ENCODE assay signal across 9 cellular contexts in genomic region chr2:218780851-218781690, GRCh38. TPM values are rescaled to one million over a fixed set of nuclear protein-coding genes. Genes with fewer than 3 reads are reported as not detected.
DNase-seq lines count a peak whose midpoint lies in the region; ATAC-seq and TF ChIP-seq lines count a peak whose summit lies in the region.
"Had no signal": no experiment of that assay in that cellular context is flagged by ENCODE, and none has a peak within 500 bp of the region (broad histone marks: within the 10 kb centered on the region; RNA-seq: fewer than 3 reads in every experiment).

No MANE protein-coding gene starts in this region.

- TF ChIP-seq CTCF in lower lobe of right lung (IDR thresholded peaks at IDR 0.05), result no peak

- no peaks in the 10 kb centered on the region for H3K36me3 ChIP-seq in lower lobe of right lung

- ATAC-seq in lower lobe of right lung, result peak; percentile 12 to 34
- ATAC-seq in HG02763 (IDR thresholded peaks at IDR 0.05; ENCODE audit: unreplicated experiment), result no peak
- no peak for ATAC-seq in HG03469 (IDR thresholded peaks at IDR 0.05; ENCODE audit: unreplicated experiment)

- H3K27me3 ChIP-seq in lower lobe of right lung (ENCODE audit: low read depth), result no peaks in the 10 kb centered on the region

- peak overlapping the region; percentile 10 for H3K27ac ChIP-seq in cingulate gyrus (ENCODE audit: low read depth, low read length)
- H3K27ac ChIP-seq in lower lobe of right lung, result peak overlapping the region; percentile 91

- peaks cover 6% of the 10 kb centered on the region for H3K9me3 ChIP-seq in lower lobe of right lung

- DNase-seq in NCI-H146 treated with DMSO at 0.1 percent for 48 hours (lab: John Stamatoyannopoulos, UW; ENCODE audit: unreplicated experiment) (peak; percentile 6), lower lobe of right lung (no peak), superior temporal gyrus (ENCODE audit: extremely low spot score) (peak; percentile 42)
- no peak for DNase-seq in activated effector memory CD4-positive, alpha-beta T cell treated with anti-CD3 and anti-CD28 coated beads, Interleukin-2, amount 50 U/mL, for 16 hours
- DNase-seq: activated gamma-delta T cell, NCI-H524 treated with DMSO at 0.1 percent for 48 hours had no signal

- H3K4me1 ChIP-seq in lower lobe of right lung, result peaks cover 7% of the 10 kb centered on the region

- intact Hi-C loops in lower lobe of right lung (cut with DNase I), result no loop called here

- H3K4me3 ChIP-seq in lower lobe of right lung, result peak overlapping the region; percentile 75

RNA-seq across cellular contexts. Expression of gene CYP27A1, which starts 0.9 kb away (rescaled TPM):
- total RNA-seq in lower lobe of right lung, result 273 TPM

RNA-seq across cellular contexts. Expression of gene PRKAG3, which starts 50.5 kb away (rescaled TPM):
- total RNA-seq in lower lobe of right lung, result not detected

Comparison
In these comparisons a context has a peak if more than half of its experiments do, and no peak if none do; other contexts are left out.
1. DNase-seq: peak in NCI-H146 treated with DMSO at 0.1 percent for 48 hours (single experiment) and superior temporal gyrus (single experiment); none in lower lobe of right lung (single experiment) and activated effector memory CD4-positive, alpha-beta T cell treated with anti-CD3 and anti-CD28 coated beads, Interleukin-2, amount 50 U/mL, for 16 hours (single experiment).
2. ATAC-seq: peak in lower lobe of right lung (2 of 2); none in HG02763 (single experiment) and HG03469 (single experiment).